In genomic region chr2:156343096-156343939, GRCh38 we compare ENCODE assay signal across 1 cellular context.
A peak's percentile ranks its signal among the peaks of the same experiment; 100 is the strongest.
TF ChIP-seq lines count a peak whose summit lies in the region.

No MANE protein-coding gene starts in this region.

TF ChIP-seq in K562, 482 proteins besides CTCF, POLR2A, EP300 and RAD21 (continued from another document and continues in another):
- TF ChIP-seq ARID3A (IDR thresholded peaks at IDR 0.05; ENCODE audit: borderline replicate concordance, low read depth, low read length) = no peak
- TF ChIP-seq NR1H2 (CRISPR knock-in tag; IDR thresholded peaks at IDR 0.05) = no peak
- no peak for TF ChIP-seq IFI16 (CRISPR knock-in tag; IDR thresholded peaks at IDR 0.05)
- no peak for TF ChIP-seq ZBTB34 (CRISPR knock-in tag; IDR thresholded peaks at IDR 0.05)
- TF ChIP-seq ZNF282 (CRISPR knock-in tag; IDR thresholded peaks at IDR 0.05) = no peak
- no peak for TF ChIP-seq ZNF766 (CRISPR knock-in tag; conservative IDR thresholded peaks at IDR 0.05)
- TF ChIP-seq PREB (CRISPR knock-in tag; IDR thresholded peaks at IDR 0.05) = no peak
- TF ChIP-seq ZNF75A (CRISPR knock-in tag; IDR thresholded peaks at IDR 0.05) = no peak
- peak; percentile 52; the same call in 1 of the 2 replicates for TF ChIP-seq GATA2 (CRISPR knock-in tag; IDR thresholded peaks at IDR 0.05)
- peak; percentile 52; the same call in 1 of the 2 replicates for TF ChIP-seq MAFK (IDR thresholded peaks at IDR 0.05; ENCODE audit: low read length)
- TF ChIP-seq, protein P1, sequence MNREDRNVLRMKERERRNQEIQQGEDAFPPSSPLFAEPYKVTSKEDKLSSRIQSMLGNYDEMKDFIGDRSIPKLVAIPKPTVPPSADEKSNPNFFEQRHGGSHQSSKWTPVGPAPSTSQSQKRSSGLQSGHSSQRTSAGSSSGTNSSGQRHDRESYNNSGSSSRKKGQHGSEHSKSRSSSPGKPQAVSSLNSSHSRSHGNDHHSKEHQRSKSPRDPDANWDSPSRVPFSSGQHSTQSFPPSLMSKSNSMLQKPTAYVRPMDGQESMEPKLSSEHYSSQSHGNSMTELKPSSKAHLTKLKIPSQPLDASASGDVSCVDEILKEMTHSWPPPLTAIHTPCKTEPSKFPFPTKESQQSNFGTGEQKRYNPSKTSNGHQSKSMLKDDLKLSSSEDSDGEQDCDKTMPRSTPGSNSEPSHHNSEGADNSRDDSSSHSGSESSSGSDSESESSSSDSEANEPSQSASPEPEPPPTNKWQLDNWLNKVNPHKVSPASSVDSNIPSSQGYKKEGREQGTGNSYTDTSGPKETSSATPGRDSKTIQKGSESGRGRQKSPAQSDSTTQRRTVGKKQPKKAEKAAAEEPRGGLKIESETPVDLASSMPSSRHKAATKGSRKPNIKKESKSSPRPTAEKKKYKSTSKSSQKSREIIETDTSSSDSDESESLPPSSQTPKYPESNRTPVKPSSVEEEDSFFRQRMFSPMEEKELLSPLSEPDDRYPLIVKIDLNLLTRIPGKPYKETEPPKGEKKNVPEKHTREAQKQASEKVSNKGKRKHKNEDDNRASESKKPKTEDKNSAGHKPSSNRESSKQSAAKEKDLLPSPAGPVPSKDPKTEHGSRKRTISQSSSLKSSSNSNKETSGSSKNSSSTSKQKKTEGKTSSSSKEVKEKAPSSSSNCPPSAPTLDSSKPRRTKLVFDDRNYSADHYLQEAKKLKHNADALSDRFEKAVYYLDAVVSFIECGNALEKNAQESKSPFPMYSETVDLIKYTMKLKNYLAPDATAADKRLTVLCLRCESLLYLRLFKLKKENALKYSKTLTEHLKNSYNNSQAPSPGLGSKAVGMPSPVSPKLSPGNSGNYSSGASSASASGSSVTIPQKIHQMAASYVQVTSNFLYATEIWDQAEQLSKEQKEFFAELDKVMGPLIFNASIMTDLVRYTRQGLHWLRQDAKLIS (CRISPR knock-in tag; IDR thresholded peaks at IDR 0.05) = no peak
- TF ChIP-seq PBX2 (CRISPR knock-in tag; IDR thresholded peaks at IDR 0.05; ENCODE audit: low read depth) = no peak
- TF ChIP-seq PBX2 (tag; conservative IDR thresholded peaks at IDR 0.05; ENCODE audit: low read depth) = no peak
- no peak for TF ChIP-seq SMARCA5 (IDR thresholded peaks at IDR 0.05)
- TF ChIP-seq CXXC5 (CRISPR knock-in tag; IDR thresholded peaks at IDR 0.05) = no peak
- no peak for TF ChIP-seq YBX1 (IDR thresholded peaks at IDR 0.05)
- no peak for TF ChIP-seq MBD2 (IDR thresholded peaks at IDR 0.05; ENCODE audit: borderline replicate concordance, low read depth)
- no peak for TF ChIP-seq BHLHE40 (IDR thresholded peaks at IDR 0.05; ENCODE audit: low read length)
- TF ChIP-seq ZSCAN29 (IDR thresholded peaks at IDR 0.05) = no peak
- no peak for TF ChIP-seq ZNF445 (CRISPR knock-in tag; IDR thresholded peaks at IDR 0.05; ENCODE audit: low read depth)
- no peak for TF ChIP-seq ETV5 (CRISPR knock-in tag; IDR thresholded peaks at IDR 0.05; ENCODE audit: low read depth)
- TF ChIP-seq ZNF146 (CRISPR knock-in tag; IDR thresholded peaks at IDR 0.05; ENCODE audit: unreplicated experiment) = no peak
- 0 out of 2 replicates have a peak, but pooled peaks have one; percentile 9 for TF ChIP-seq NFATC3 (IDR thresholded peaks at IDR 0.05)
- TF ChIP-seq ZNF780A (CRISPR knock-in tag; IDR thresholded peaks at IDR 0.05) = no peak
- TF ChIP-seq SMARCE1 (IDR thresholded peaks at IDR 0.05) = peak; percentile 17; the same call in 1 of the 2 replicates
- TF ChIP-seq, protein P2, sequence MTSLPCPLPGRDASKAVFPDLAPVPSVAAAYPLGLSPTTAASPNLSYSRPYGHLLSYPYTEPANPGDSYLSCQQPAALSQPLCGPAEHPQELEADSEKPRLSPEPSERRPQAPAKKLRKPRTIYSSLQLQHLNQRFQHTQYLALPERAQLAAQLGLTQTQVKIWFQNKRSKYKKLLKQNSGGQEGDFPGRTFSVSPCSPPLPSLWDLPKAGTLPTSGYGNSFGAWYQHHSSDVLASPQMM (CRISPR knock-in tag; IDR thresholded peaks at IDR 0.05) = no peak
- TF ChIP-seq SP1 (CRISPR knock-in tag; IDR thresholded peaks at IDR 0.05) = no peak; the same call in 1 of the 2 replicates
- no peak for TF ChIP-seq ZNF431 (CRISPR knock-in tag; IDR thresholded peaks at IDR 0.05)
- TF ChIP-seq DDX20 (tag; IDR thresholded peaks at IDR 0.05; ENCODE audit: low read depth) = no peak
- no peak for TF ChIP-seq BCOR (IDR thresholded peaks at IDR 0.05)
- TF ChIP-seq PURB (CRISPR knock-in tag; IDR thresholded peaks at IDR 0.05; ENCODE audit: low read depth) = no peak
- no peak for TF ChIP-seq ZBTB43 (CRISPR knock-in tag; IDR thresholded peaks at IDR 0.05)
- no peak for TF ChIP-seq STAT5A (IDR thresholded peaks at IDR 0.05; ENCODE audit: borderline replicate concordance, low read length)
- no peak for TF ChIP-seq MBD1 (CRISPR knock-in tag; IDR thresholded peaks at IDR 0.05)
- no peak for TF ChIP-seq HNRNPK (IDR thresholded peaks at IDR 0.05; ENCODE audit: low read depth, low read length, poor library complexity, severe bottlenecking)
- TF ChIP-seq THAP12 (CRISPR knock-in tag; IDR thresholded peaks at IDR 0.05) = no peak
- TF ChIP-seq, protein P3, sequence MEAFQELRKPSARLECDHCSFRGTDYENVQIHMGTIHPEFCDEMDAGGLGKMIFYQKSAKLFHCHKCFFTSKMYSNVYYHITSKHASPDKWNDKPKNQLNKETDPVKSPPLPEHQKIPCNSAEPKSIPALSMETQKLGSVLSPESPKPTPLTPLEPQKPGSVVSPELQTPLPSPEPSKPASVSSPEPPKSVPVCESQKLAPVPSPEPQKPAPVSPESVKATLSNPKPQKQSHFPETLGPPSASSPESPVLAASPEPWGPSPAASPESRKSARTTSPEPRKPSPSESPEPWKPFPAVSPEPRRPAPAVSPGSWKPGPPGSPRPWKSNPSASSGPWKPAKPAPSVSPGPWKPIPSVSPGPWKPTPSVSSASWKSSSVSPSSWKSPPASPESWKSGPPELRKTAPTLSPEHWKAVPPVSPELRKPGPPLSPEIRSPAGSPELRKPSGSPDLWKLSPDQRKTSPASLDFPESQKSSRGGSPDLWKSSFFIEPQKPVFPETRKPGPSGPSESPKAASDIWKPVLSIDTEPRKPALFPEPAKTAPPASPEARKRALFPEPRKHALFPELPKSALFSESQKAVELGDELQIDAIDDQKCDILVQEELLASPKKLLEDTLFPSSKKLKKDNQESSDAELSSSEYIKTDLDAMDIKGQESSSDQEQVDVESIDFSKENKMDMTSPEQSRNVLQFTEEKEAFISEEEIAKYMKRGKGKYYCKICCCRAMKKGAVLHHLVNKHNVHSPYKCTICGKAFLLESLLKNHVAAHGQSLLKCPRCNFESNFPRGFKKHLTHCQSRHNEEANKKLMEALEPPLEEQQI (IDR thresholded peaks at IDR 0.05) = no peak
- no peak for TF ChIP-seq ZBTB7A (IDR thresholded peaks at IDR 0.05; ENCODE audit: borderline replicate concordance, control insufficient read depth, low read depth, low read length)
- 0 out of 2 replicates have a peak, but pooled peaks have one; percentile 13 for TF ChIP-seq MEF2A (IDR thresholded peaks at IDR 0.05; ENCODE audit: control insufficient read depth, low read depth, low read length)
- no peak for TF ChIP-seq SREBF2 (CRISPR knock-in tag; IDR thresholded peaks at IDR 0.05)
- no peak for TF ChIP-seq EZH2 (IDR thresholded peaks at IDR 0.05; ENCODE audit: borderline replicate concordance, low read depth, low read length)
- TF ChIP-seq HES1 (IDR thresholded peaks at IDR 0.05; ENCODE audit: low read depth) = no peak
- TF ChIP-seq TEAD4 (IDR thresholded peaks at IDR 0.05; ENCODE audit: low read length) = 0 out of 2 replicates have a peak, but pooled peaks have one; percentile 4
- no peak for TF ChIP-seq TEAD4 (CRISPR knock-in tag; IDR thresholded peaks at IDR 0.05; ENCODE audit: borderline replicate concordance)
- TF ChIP-seq ZBED1 (IDR thresholded peaks at IDR 0.05) = no peak
